20 cellular contexts compared by ENCODE assay signal in genomic region chr14:73261520-73262426, GRCh38. TPM values are rescaled to one million over a fixed set of nuclear protein-coding genes. Genes with fewer than 3 reads are reported as not detected.
DNase-seq lines count a peak whose midpoint lies in the region; ATAC-seq, FAIRE-seq and TF ChIP-seq lines count a peak whose summit lies in the region.
"Had no signal": no experiment of that assay in that cellular context is flagged by ENCODE, and none has a peak within 500 bp of the region (broad histone marks: within the 10 kb centered on the region; RNA-seq: fewer than 3 reads in every experiment).

No MANE protein-coding gene starts in this region.

- 28% methylated on average over 3 of the region's 15 CpGs for WGBS in HepG2 (ENCODE audit: low lambda C conversion rate)
- WGBS in spleen, 5 donors, result 83 to 92% (median 89%) methylated on average over 7 to 15 of the region's 15 CpGs

- DNase-seq in AG20443 (ENCODE audit: low spot score) (peak; percentile 11), GM13976 (ENCODE audit: low spot score) (peak; percentile 32), HepG2 (ENCODE audit: low spot score) (no peak), spleen (peak; percentile 69), COR-L47 (lab: John Stamatoyannopoulos, UW) (no peak), Ammon's horn (ENCODE audit: low spot score) (no peak)
- DNase-seq: AML-193; Caco-2; CD4-positive, CD25-positive, alpha-beta regulatory T cell; GOT3; MV-4-11; NCI-H1417; NCI-H187; NCI-H2227 treated with DMSO at 0.1 percent for 48 hours; NCI-H510A treated with DMSO at 0.1 percent for 48 hours; NCI-H774; Right ventricle myocardium superior had no signal

- H3K4me1 ChIP-seq in HepG2 (ENCODE audit: insufficient read depth, low read length) (peaks cover 46% of the 10 kb centered on the region), spleen (no peaks in the 10 kb centered on the region)

- BruUV-seq in HepG2 (replicated peaks; lab: Mats Ljungman, UMichigan), result no TSS peak

- H3K4me3 ChIP-seq in HepG2 (replicated peaks in 1 of 3; ENCODE audit: insufficient read depth in 1 of 3, low read depth in 2 of 3, low read length in 3 of 3), result no peak overlapping the region
- no peak overlapping the region for H3K4me3 ChIP-seq in spleen

- TF ChIP-seq EP300 in HepG2 (IDR thresholded peaks at IDR 0.05; ENCODE audit: low read depth in 2 of 2, low read length in 2 of 2) (no peak), HepG2 (CRISPR knock-in tag; IDR thresholded peaks at IDR 0.05; ENCODE audit: borderline replicate concordance) (no peak)

- TF ChIP-seq CTCF in GM13976 (IDR thresholded peaks at IDR 0.05; ENCODE audit: borderline replicate concordance, control extremely low read depth, extremely low read depth, insufficient read depth, missing control alignments), result no peak
- TF ChIP-seq CTCF in HepG2 (CRISPR knock-in tag; IDR thresholded peaks at IDR 0.05), result no peak
- no peak for TF ChIP-seq CTCF in spleen (IDR thresholded peaks at IDR 0.05 in 8 of 11, conservative IDR thresholded peaks at IDR 0.05 in 3 of 11)

- FAIRE-seq in HepG2 (lab: Jason Lieb, UNC), result no peak
- FAIRE-seq: G401.6 had no signal

- no peak overlapping the region for H2AFZ ChIP-seq in HepG2 (ENCODE audit: low read length)

- 0 out of 2 replicates have a peak overlapping the region, but pooled peaks have one; percentile 16 for H3K4me2 ChIP-seq in HepG2 (ENCODE audit: low read depth, low read length)
- H3K4me2 ChIP-seq: KMS-11 had no signal

- H3K27ac ChIP-seq in HepG2 (ENCODE audit: extremely low read length, insufficient read depth, low read length), result no peak overlapping the region
- H3K27ac ChIP-seq in spleen, result no peak overlapping the region
- H3K27ac ChIP-seq: KMS-11 had no signal

- TF ChIP-seq RAD21 in HepG2 (CRISPR knock-in tag; IDR thresholded peaks at IDR 0.05), result no peak

- no peaks in the 10 kb centered on the region for H3K79me2 ChIP-seq in HepG2 (ENCODE audit: insufficient read depth, low read length)

- TF ChIP-seq POLR2A in HepG2 (IDR thresholded peaks at IDR 0.05; ENCODE audit: insufficient read depth in 1 of 2, low read depth in 2 of 2, low read length in 2 of 2) (no peak), spleen (IDR thresholded peaks at IDR 0.05) (no peak)

- no peaks in the 10 kb centered on the region for H4K20me1 ChIP-seq in HepG2 (ENCODE audit: insufficient read depth, low read length)

- CTCF ChIA-PET in HepG2 (lab: Yijun Ruan, JAX; ENCODE audit: low intra/inter-chr PET ratio, low total read pairs), result no interaction called here

- H3K9ac ChIP-seq in HepG2 (ENCODE audit: insufficient read depth, low read depth, low read length), result no peak overlapping the region
- H3K9ac ChIP-seq: KMS-11 had no signal

- H3K27me3 ChIP-seq in HepG2 (ENCODE audit: control insufficient read depth in 1 of 2, insufficient read depth in 2 of 2, low read length in 2 of 2) (peaks cover 2 to 42% of the 10 kb centered on the region in 2 experiments; a peak in 3 of 5 replicates), spleen (replicated peaks in 1 of 7) (peaks cover 0 to 18% (median 0%) of the 10 kb centered on the region in 7 donors)

- in situ Hi-C loops in GM13976 (cut with MboI; ENCODE audit: low sequenced_read_pairs, unreplicated experiment), result no loop called here
- in situ Hi-C loops in HepG2 (cut with HindIII; ENCODE audit: extremely low pct_ligation_motif_present, low pct_unique_long_range_greater_than_20kb), result no loop called here

- POLR2A ChIA-PET in HepG2 (lab: Yijun Ruan, JAX), result no interaction called here

- intact Hi-C loops in HepG2 (cut with micrococcal nuclease; ENCODE audit: unreplicated experiment) (no loop called here), spleen (cut with DNase I; ENCODE audit: low total_unique reads) (no loop called here)

- H3K9me3 ChIP-seq in HepG2 (ENCODE audit: low read length), result no peaks in the 10 kb centered on the region
- no peaks in the 10 kb centered on the region for H3K9me3 ChIP-seq in spleen
- H3K9me3 ChIP-seq: Caco-2 had no signal

- ATAC-seq in HepG2 (peak; percentile 13), GM19452 (IDR thresholded peaks at IDR 0.05; ENCODE audit: unreplicated experiment) (no peak)

- H3K36me3 ChIP-seq in HepG2 (replicated peaks in 1 of 2; ENCODE audit: control insufficient read depth in 1 of 2, insufficient read depth in 2 of 2, low read length in 2 of 2) (no peaks in the 10 kb centered on the region), spleen (peaks cover 0 to 23% (median 0%) of the 10 kb centered on the region in 6 donors)

TF ChIP-seq in HepG2, 621 proteins besides CTCF, POLR2A, EP300 and RAD21:
- TF ChIP-seq GABPB1 (CRISPR knock-in tag; IDR thresholded peaks at IDR 0.05), result no peak
- no peak for TF ChIP-seq ZFAT (CRISPR knock-in tag; conservative IDR thresholded peaks at IDR 0.05)
- no peak for TF ChIP-seq SKIL (CRISPR knock-in tag; IDR thresholded peaks at IDR 0.05; ENCODE audit: borderline replicate concordance)
- TF ChIP-seq TRAFD1 (CRISPR knock-in tag; IDR thresholded peaks at IDR 0.05; ENCODE audit: borderline replicate concordance), result no peak
- no peak for TF ChIP-seq ZNF335 (CRISPR knock-in tag; IDR thresholded peaks at IDR 0.05)
- TF ChIP-seq IKZF5 (CRISPR knock-in tag; IDR thresholded peaks at IDR 0.05), result no peak
- no peak for TF ChIP-seq RNF2 (conservative IDR thresholded peaks at IDR 0.05; ENCODE audit: low read depth)

RNA-seq across cellular contexts. Expression of gene PAPLN, which starts 24.5 kb away (rescaled TPM):
- total RNA-seq in HepG2 (2016; rRNA removed; fragmentation: Illumina TruSeq; extraction: Trizol), result not detected in 2 replicates
- not detected in 2 replicates for total RNA-seq in HepG2 (2016; cell fraction: cytosol; rRNA removed; fragmentation: Illumina TruSeq; extraction: Trizol; ENCODE audit: low read depth)
- total RNA-seq in HepG2 (2016; cell fraction: insoluble cytoplasmic fraction; rRNA removed; fragmentation: Illumina TruSeq; extraction: Trizol), result not detected in 2 replicates
- not detected in 2 replicates for total RNA-seq in HepG2 (2016; cell fraction: membrane; rRNA removed; fragmentation: Illumina TruSeq; extraction: Trizol)
- total RNA-seq in HepG2 (2016; cell fraction: nucleus; rRNA removed; fragmentation: Illumina TruSeq; extraction: Trizol), result not detected in 2 replicates
- polyA plus RNA-seq in HepG2 (2011; rRNA removed), result not detected in 2 replicates
- polyA plus RNA-seq in HepG2 (2011; cell fraction: cytosol; rRNA removed), result 0.01 TPM in 1 of 2 replicates, not detected in the other
- 0.05 TPM in 1 of 2 replicates, not detected in the other for polyA plus RNA-seq in HepG2 (2011; cell fraction: nucleus; rRNA removed)
- 0.07 and 0.28 TPM in 2 replicates for polyA plus RNA-seq in HepG2 (2012)
- polyA plus RNA-seq in HepG2 (2016; cell fraction: cytosol; fragmentation: Illumina TruSeq; extraction: Trizol; ENCODE audit: low read depth), result not detected in 2 replicates
- not detected in 2 replicates for polyA plus RNA-seq in HepG2 (2016; cell fraction: insoluble cytoplasmic fraction; fragmentation: Illumina TruSeq; extraction: Trizol; ENCODE audit: low read depth)
- not detected in 2 replicates for polyA plus RNA-seq in HepG2 (2016; cell fraction: membrane; fragmentation: Illumina TruSeq; extraction: Trizol; ENCODE audit: low read depth)
- polyA plus RNA-seq in HepG2 (2016; cell fraction: nucleus; fragmentation: Illumina TruSeq; extraction: Trizol; ENCODE audit: insufficient read depth, low read depth), result not detected in 2 replicates
- 4.1 TPM in 1 of 2 replicates, not detected in the other for polyA minus RNA-seq in HepG2 (2011; rRNA and poly(A)+ RNA removed; ENCODE audit: low replicate concordance)
- not detected in 2 replicates for polyA minus RNA-seq in HepG2 (2011; cell fraction: cytosol; rRNA and poly(A)+ RNA removed)
- polyA minus RNA-seq in HepG2 (2011; cell fraction: nucleus; rRNA and poly(A)+ RNA removed), result not detected in 2 replicates
- 10 to 100 TPM; 25.7 to 57.2 (median 49.3) TPM for total RNA-seq in spleen
- polyA plus RNA-seq in spleen, result 10 to 100 TPM; 20.3 to 24.4 (median 21.7) TPM
- total RNA-seq: CD4-positive, CD25-positive, alpha-beta regulatory T cell had no signal

Comparison
In these comparisons a context has a peak if more than half of its experiments do, and no peak if none do; other contexts are left out.
1. DNase-seq: peak in AG20443 (single experiment), GM13976 (single experiment) and spleen (single experiment); none in HepG2 (single experiment), COR-L47 (single experiment) and Ammon's horn (single experiment).
2. RNA of gene PAPLN, which starts 24.5 kb away (total RNA-seq): 25.7 to 57.2 TPM in spleen; not detected in HepG2; every median in the first group is over 10 times any median in the second.